In genomic region chr6:128000363-128000762, GRCh38 we compare ENCODE assay signal across 19 cellular contexts.
A peak's percentile ranks its signal among the peaks of the same experiment; 100 is the strongest.
DNase-seq lines count a peak whose midpoint lies in the region; ATAC-seq and TF ChIP-seq lines count a peak whose summit lies in the region.
"Had no signal": no experiment of that assay in that cellular context is flagged by ENCODE, and none has a peak within 500 bp of the region (broad histone marks: within the 10 kb centered on the region; RNA-seq: fewer than 3 reads in every experiment).

No MANE protein-coding gene starts in this region.

- no peak overlapping the region for H3K4me3 Mint-ChIP-seq in H9
- H3K4me3 Mint-ChIP-seq in T-cell = peak overlapping the region in 2 of 3 donors; percentile 19 to 38
- no peak overlapping the region for H3K4me3 Mint-ChIP-seq in progenitor cell of endocrine pancreas (ENCODE audit: low read depth)
- H3K4me3 Mint-ChIP-seq: CD4-positive, alpha-beta T cell had no signal

- H3K56ac ChIP-seq in H9 (ENCODE audit: insufficient read length, low read depth, low read length) = no peak overlapping the region

- H3K23ac ChIP-seq in H9 (ENCODE audit: insufficient read length, low read depth, low read length) = no peak overlapping the region

- no peaks in the 10 kb centered on the region for H3K79me2 ChIP-seq in H9 (ENCODE audit: insufficient read depth, low read length)

- H3K18ac ChIP-seq in H9 (ENCODE audit: insufficient read length, low read depth, low read length) = no peak overlapping the region

- TF ChIP-seq CTCF in H9 (conservative IDR thresholded peaks at IDR 0.05) (no peak), progenitor cell of endocrine pancreas (IDR thresholded peaks at IDR 0.05; ENCODE audit: unreplicated experiment) (no peak), heart left ventricle (IDR thresholded peaks at IDR 0.05) (no peak)

- H2AFZ ChIP-seq in H9 (ENCODE audit: low read length) = no peak overlapping the region

- no peak overlapping the region for H4K91ac ChIP-seq in H9 (ENCODE audit: insufficient read length, low read depth, low read length)

- H3K4me1 ChIP-seq in H9 (ENCODE audit: insufficient read depth, low read length) = no peaks in the 10 kb centered on the region
- H3K4me1 ChIP-seq in heart left ventricle = no peaks in the 10 kb centered on the region
- H3K4me1 ChIP-seq: BLaER1, SJSA1 had no signal

- H3K27me3 ChIP-seq in H9 (ENCODE audit: insufficient read depth, low read length) = no peaks in the 10 kb centered on the region
- H3K27me3 ChIP-seq in heart left ventricle = no peaks in the 10 kb centered on the region
- H3K27me3 ChIP-seq: BLaER1, MG63 had no signal

- H3K9me3 ChIP-seq in H9 (ENCODE audit: control insufficient read depth, low read depth, low read length) (no peaks in the 10 kb centered on the region), heart left ventricle (no peaks in the 10 kb centered on the region)
- H3K9me3 ChIP-seq: BLaER1, MG63, SJSA1 had no signal

- intact Hi-C loops in heart left ventricle (cut with DNase I) = no loop called here

- H2BK5ac ChIP-seq in H9 (ENCODE audit: insufficient read length, low read length) = no peak overlapping the region

- H3K4ac ChIP-seq in H9 (ENCODE audit: low read depth, low read length) = no peak overlapping the region

- TF ChIP-seq POLR2A in heart left ventricle (IDR thresholded peaks at IDR 0.05) = no peak

- H3K4me3 ChIP-seq in heart left ventricle = no peak overlapping the region
- H3K4me3 ChIP-seq: BLaER1, MG63, SJSA1 had no signal

- CTCF ChIA-PET in T-cell (lab: Charles Lee) = no interaction called here

- no CpG with 5 or more reads among the region's 2 CpGs for WGBS in H9 (ENCODE audit: extremely low coverage, insufficient read length, low lambda C conversion rate)
- WGBS in heart left ventricle, 4 donors = 90 to 95% (median 92%) methylated on average over 2 of the region's 2 CpGs

- H3K4me2 ChIP-seq in H9 (ENCODE audit: insufficient read depth, insufficient read length, low read length) = no peak overlapping the region
- H3K4me2 ChIP-seq: BLaER1 had no signal

- H3K79me1 ChIP-seq in H9 (ENCODE audit: insufficient read depth, low read depth, low read length, poor library complexity, severe bottlenecking) = no peaks in the 10 kb centered on the region

- peaks cover 0 to 29% (median 2%) of the 10 kb centered on the region in 9 donors for H3K36me3 ChIP-seq in heart left ventricle
- H3K36me3 ChIP-seq: BLaER1, MG63, SJSA1 had no signal

- H3K27ac ChIP-seq in H9 (ENCODE audit: insufficient read length, low read depth, low read length) = no peak overlapping the region
- H3K27ac ChIP-seq in heart left ventricle = no peak overlapping the region
- H3K27ac ChIP-seq: BLaER1, SJSA1 had no signal

- DNase-seq in H9 = no peak
- no peak for DNase-seq in T-cell
- peak; percentile 44 for DNase-seq in dermis blood vessel endothelial cell
- DNase-seq in progenitor cell of endocrine pancreas (ENCODE audit: low spot score, unreplicated experiment) = no peak
- no peak for DNase-seq in heart left ventricle
- DNase-seq: CD4-positive, alpha-beta T cell; DMS153; Kasumi-1; MG63; NCI-H1694 treated with DMSO at 0.1 percent for 48 hours; NCI-H2081 treated with DMSO at 0.1 percent for 48 hours; NCI-H446; NCI-H526; OCI-M1 had no signal

- no peak overlapping the region for H2AK5ac ChIP-seq in H9 (ENCODE audit: insufficient read length, low read length)

- H2BK15ac ChIP-seq in H9 (ENCODE audit: low read depth, low read length) = no peak overlapping the region

- no peak overlapping the region for H3K14ac ChIP-seq in H9 (ENCODE audit: insufficient read depth, low read length)

- no peak overlapping the region for H2BK12ac ChIP-seq in H9 (ENCODE audit: insufficient read length, low read depth, low read length)

- H3K36me3 Mint-ChIP-seq in H9 (ENCODE audit: insufficient read depth in 1 of 3, low read depth in 3 of 3) (no peaks in the 10 kb centered on the region), T-cell (no peaks in the 10 kb centered on the region), progenitor cell of endocrine pancreas (ENCODE audit: insufficient read depth) (peaks cover 1% of the 10 kb centered on the region)

- POLR2A ChIA-PET in T-cell (lab: Charles Lee) = no interaction called here

- H3T11ph ChIP-seq in H9 (ENCODE audit: low read length) = no peak overlapping the region

- no peaks in the 10 kb centered on the region for H3K27me3 Mint-ChIP-seq in H9 (ENCODE audit: low read depth)
- no peaks in the 10 kb centered on the region for H3K27me3 Mint-ChIP-seq in T-cell
- no peaks in the 10 kb centered on the region for H3K27me3 Mint-ChIP-seq in progenitor cell of endocrine pancreas
- H3K27me3 Mint-ChIP-seq: CD4-positive, alpha-beta T cell had no signal

- H4K8ac ChIP-seq in H9 (replicated peaks; ENCODE audit: insufficient read length, low read depth, low read length) = no peak overlapping the region

- no peaks in the 10 kb centered on the region for H3K23me2 ChIP-seq in H9 (ENCODE audit: insufficient read length, low read depth, low read length, poor library complexity, severe bottlenecking)

- no peak overlapping the region for H3K9ac ChIP-seq in H9 (ENCODE audit: extremely low read depth, insufficient read length, low read length)
- H3K9ac ChIP-seq: BLaER1 had no signal

- H2BK20ac ChIP-seq in H9 (ENCODE audit: low read depth, low read length, poor library complexity, severe bottlenecking) = no peak overlapping the region

- H3K4me1 Mint-ChIP-seq in H9 (peaks cover 4% of the 10 kb centered on the region in 2 experiments; a peak in 3 of 4 replicates), T-cell (peaks cover 31 to 50% (median 49%) of the 10 kb centered on the region in 3 donors), progenitor cell of endocrine pancreas (ENCODE audit: low read depth) (no peaks in the 10 kb centered on the region)

- H4K5ac ChIP-seq in H9 (ENCODE audit: insufficient read length, low read depth, low read length) = no peak overlapping the region

- H3K9me3 Mint-ChIP-seq in H9 (no peaks in the 10 kb centered on the region), T-cell (no peaks in the 10 kb centered on the region), progenitor cell of endocrine pancreas (ENCODE audit: low read depth) (no peaks in the 10 kb centered on the region)
- H3K9me3 Mint-ChIP-seq: CD4-positive, alpha-beta T cell had no signal

- H4K20me1 ChIP-seq in H9 (ENCODE audit: control insufficient read depth, insufficient read depth, insufficient read length) = no peaks in the 10 kb centered on the region
- H4K20me1 ChIP-seq: BLaER1 had no signal

- ATAC-seq in T-cell (replicated peaks in 1 of 4) (no peak), HG03520 (IDR thresholded peaks at IDR 0.05; ENCODE audit: unreplicated experiment) (no peak), HG02763 (IDR thresholded peaks at IDR 0.05; ENCODE audit: unreplicated experiment) (no peak), heart left ventricle (no peak)
- ATAC-seq: Right ventricle myocardium inferior had no signal

- no peak overlapping the region for H2BK120ac ChIP-seq in H9 (ENCODE audit: low read depth, low read length, poor library complexity, severe bottlenecking)

- H3K27ac Mint-ChIP-seq in H9 (peak overlapping the region in 2 of 3 experiments; percentile 0 to 3; a peak in 1 of 7 replicates), T-cell (peak overlapping the region; percentile 15 to 89), progenitor cell of endocrine pancreas (peak overlapping the region; percentile 9)
- H3K27ac Mint-ChIP-seq: CD4-positive, alpha-beta T cell had no signal

Comparison
In these comparisons a context has a peak if more than half of its experiments do, and no peak if none do; other contexts are left out.
1. H3K27ac Mint-ChIP-seq: peak in every context shown above with its lines; median percentile 52 in T-cell; 9 in progenitor cell of endocrine pancreas; 2 in H9.
2. H3K4me3 Mint-ChIP-seq: peak in T-cell (2 of 3); none in H9 (0 of 2) and progenitor cell of endocrine pancreas (single experiment).